In genomic region chr7:2241580-2242540, GRCh38 we compare ENCODE assay signal across 8 cellular contexts. TPM values are rescaled to one million over a fixed set of nuclear protein-coding genes. Genes with fewer than 3 reads are reported as not detected.
A peak's percentile ranks its signal among the peaks of the same experiment; 100 is the strongest.
DNase-seq lines count a peak whose midpoint lies in the region; ATAC-seq and TF ChIP-seq lines count a peak whose summit lies in the region.

MRM2 (minus strand) TSS chr7:2242205; CDS start chr7:2242169, 36 bp downstream.
NUDT1 (plus strand) TSS chr7:2242226; CDS start chr7:2244575, 2,349 bp downstream.

- ATAC-seq in right cardiac atrium = peak; percentile 91

- no peak; the same call in 1 of the 2 replicates for TF ChIP-seq CTCF in HEK293 (tag by site-specific recombination; IDR thresholded peaks at IDR 0.05)

- H3K9me3 ChIP-seq in HEK293 (ENCODE audit: control insufficient read depth, insufficient read depth, low read depth, low read length) (no peaks in the 10 kb centered on the region), right cardiac atrium (ENCODE audit: control insufficient read depth, low read length) (no peaks in the 10 kb centered on the region)

- DNase-seq in NCI-H1092 (lab: John Stamatoyannopoulos, UW) (peak; percentile 78), T-helper 2 cell (peak; percentile 32 to 76 (median 40)), right cardiac atrium (peak; percentile 83 to 96 (median 93)), putamen (ENCODE audit: low spot score) (peak; percentile 75)

- H3K4me1 ChIP-seq in HEK293 (ENCODE audit: control insufficient read depth, insufficient read depth, low read length) (peaks cover 8% of the 10 kb centered on the region; the same call in 1 of the 2 replicates), right cardiac atrium (ENCODE audit: control insufficient read depth, insufficient read depth, low read length) (peaks cover 4% of the 10 kb centered on the region), urinary bladder (ENCODE audit: insufficient read depth) (no peaks in the 10 kb centered on the region)

- intact Hi-C loops in right cardiac atrium (cut with DNase I) = loop anchor here in 2 of 4 donors (10.0 kb wide), 2 partner anchors 63 to 103 kb away; no protein-coding TSS in a partner anchor

- peak within 1 kb of the TSS; percentile 77 for H3K27ac ChIP-seq in HEK293 (ENCODE audit: extremely low read depth, low read depth, low read length)
- peak within 1 kb of the TSS; percentile 66 for H3K27ac ChIP-seq in angular gyrus (ENCODE audit: low read depth, low read length)
- peak within 1 kb of the TSS; percentile 55 for H3K27ac ChIP-seq in right cardiac atrium (ENCODE audit: low read length)
- H3K27ac ChIP-seq in urinary bladder (ENCODE audit: low read depth) = no peak within 1 kb of the TSS

- CTCF ChIA-PET in HEK293 (lab: Yijun Ruan, JAX) = interaction anchor here (0.6 to 2.6 kb wide), 3 partner anchors 10 to 106 kb away, joined by 3 to 7 read pairs (median 4); partner anchors contain the start of gene MAD1L1

- H3K4me3 ChIP-seq in GM08714 (ENCODE audit: low read length) (peak within 1 kb of the TSS; percentile 92), HEK293 (ENCODE audit: low read depth, low read length) (peak within 1 kb of the TSS; percentile 99), right cardiac atrium (ENCODE audit: low read length) (peak within 1 kb of the TSS; percentile 82), urinary bladder (ENCODE audit: low read depth, low read length) (peak within 1 kb of the TSS; percentile 99)

- H3K36me3 ChIP-seq in HEK293 (ENCODE audit: control insufficient read depth in 2 of 2, insufficient read depth in 1 of 2, low read length in 2 of 2) (peaks cover 31 to 33% of the 10 kb centered on the region in 2 experiments; a peak in 2 of 3 replicates), urinary bladder (ENCODE audit: insufficient read depth) (peaks cover 5% of the 10 kb centered on the region)

- WGBS in right cardiac atrium = under 1% methylated on average over 81 of the region's 81 CpGs
- under 1% methylated on average over 81 of the region's 81 CpGs for WGBS in urinary bladder

- POLR2A ChIA-PET in HEK293 (lab: Yijun Ruan, JAX) = interaction anchor here (0.7 to 3.3 kb wide), 7 partner anchors 9 to 146 kb away, joined by 3 to 25 read pairs (median 4); partner anchors contain the start of gene MAD1L1

- no peaks in the 10 kb centered on the region for H3K27me3 ChIP-seq in right cardiac atrium (ENCODE audit: control insufficient read depth, insufficient read depth)

TF ChIP-seq in HEK293, 187 proteins besides CTCF, POLR2A, EP300 and RAD21 (continues in another document):
- TF ChIP-seq, protein P1, sequence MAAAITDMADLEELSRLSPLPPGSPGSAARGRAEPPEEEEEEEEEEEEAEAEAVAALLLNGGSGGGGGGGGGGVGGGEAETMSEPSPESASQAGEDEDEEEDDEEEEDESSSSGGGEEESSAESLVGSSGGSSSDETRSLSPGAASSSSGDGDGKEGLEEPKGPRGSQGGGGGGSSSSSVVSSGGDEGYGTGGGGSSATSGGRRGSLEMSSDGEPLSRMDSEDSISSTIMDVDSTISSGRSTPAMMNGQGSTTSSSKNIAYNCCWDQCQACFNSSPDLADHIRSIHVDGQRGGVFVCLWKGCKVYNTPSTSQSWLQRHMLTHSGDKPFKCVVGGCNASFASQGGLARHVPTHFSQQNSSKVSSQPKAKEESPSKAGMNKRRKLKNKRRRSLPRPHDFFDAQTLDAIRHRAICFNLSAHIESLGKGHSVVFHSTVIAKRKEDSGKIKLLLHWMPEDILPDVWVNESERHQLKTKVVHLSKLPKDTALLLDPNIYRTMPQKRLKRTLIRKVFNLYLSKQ (tag by site-specific recombination; IDR thresholded peaks at IDR 0.05; ENCODE audit: borderline replicate concordance) = no peak
- TF ChIP-seq ZNF416 (tag by site-specific recombination; IDR thresholded peaks at IDR 0.05) (no peak), ZNF621 (tag by site-specific recombination; IDR thresholded peaks at IDR 0.05) (no peak), ZNF548 (tag by site-specific recombination; IDR thresholded peaks at IDR 0.05) (no peak), ZNF18 (tag by site-specific recombination; IDR thresholded peaks at IDR 0.05) (no peak), YY2 (tag by site-specific recombination; IDR thresholded peaks at IDR 0.05) (peak; percentile 86), ZBTB17 (tag by site-specific recombination; IDR thresholded peaks at IDR 0.05) (no peak; the same call in 1 of the 2 replicates), SCRT2 (tag by site-specific recombination; IDR thresholded peaks at IDR 0.05) (no peak), PATZ1 (tag by site-specific recombination; IDR thresholded peaks at IDR 0.05) (peak; percentile 52), ZNF544 (tag by site-specific recombination; IDR thresholded peaks at IDR 0.05) (no peak), ZNF747 (tag by site-specific recombination; IDR thresholded peaks at IDR 0.05) (no peak), ZNF114 (tag by site-specific recombination; IDR thresholded peaks at IDR 0.05) (no peak), ZNF341 (tag by site-specific recombination; IDR thresholded peaks at IDR 0.05; ENCODE audit: low read depth) (peak; percentile 36; the same call in 1 of the 2 replicates), SP7 (tag by site-specific recombination; IDR thresholded peaks at IDR 0.05) (peak; percentile 25; the same call in 1 of the 2 replicates), EGR2 (tag by site-specific recombination; IDR thresholded peaks at IDR 0.05; ENCODE audit: low read depth) (no peak), ZSCAN16 (tag by site-specific recombination; IDR thresholded peaks at IDR 0.05) (no peak), ZNF221 (tag by site-specific recombination; IDR thresholded peaks at IDR 0.05; ENCODE audit: borderline replicate concordance) (no peak), ZNF433 (tag by site-specific recombination; IDR thresholded peaks at IDR 0.05; ENCODE audit: low read depth) (no peak)
- TF ChIP-seq, protein P2, sequence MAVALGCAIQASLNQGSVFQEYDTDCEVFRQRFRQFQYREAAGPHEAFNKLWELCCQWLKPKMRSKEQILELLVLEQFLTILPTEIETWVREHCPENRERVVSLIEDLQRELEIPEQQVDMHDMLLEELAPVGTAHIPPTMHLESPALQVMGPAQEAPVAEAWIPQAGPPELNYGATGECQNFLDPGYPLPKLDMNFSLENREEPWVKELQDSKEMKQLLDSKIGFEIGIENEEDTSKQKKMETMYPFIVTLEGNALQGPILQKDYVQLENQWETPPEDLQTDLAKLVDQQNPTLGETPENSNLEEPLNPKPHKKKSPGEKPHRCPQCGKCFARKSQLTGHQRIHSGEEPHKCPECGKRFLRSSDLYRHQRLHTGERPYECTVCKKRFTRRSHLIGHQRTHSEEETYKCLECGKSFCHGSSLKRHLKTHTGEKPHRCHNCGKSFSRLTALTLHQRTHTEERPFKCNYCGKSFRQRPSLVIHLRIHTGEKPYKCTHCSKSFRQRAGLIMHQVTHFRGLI (tag by site-specific recombination; IDR thresholded peaks at IDR 0.05) = peak; percentile 75
- TF ChIP-seq, protein P3, sequence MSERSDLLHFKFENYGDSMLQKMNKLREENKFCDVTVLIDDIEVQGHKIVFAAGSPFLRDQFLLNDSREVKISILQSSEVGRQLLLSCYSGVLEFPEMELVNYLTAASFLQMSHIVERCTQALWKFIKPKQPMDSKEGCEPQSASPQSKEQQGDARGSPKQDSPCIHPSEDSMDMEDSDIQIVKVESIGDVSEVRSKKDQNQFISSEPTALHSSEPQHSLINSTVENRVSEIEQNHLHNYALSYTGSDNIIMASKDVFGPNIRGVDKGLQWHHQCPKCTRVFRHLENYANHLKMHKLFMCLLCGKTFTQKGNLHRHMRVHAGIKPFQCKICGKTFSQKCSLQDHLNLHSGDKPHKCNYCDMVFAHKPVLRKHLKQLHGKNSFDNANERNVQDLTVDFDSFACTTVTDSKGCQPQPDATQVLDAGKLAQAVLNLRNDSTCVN (tag by site-specific recombination; optimal IDR thresholded peaks at IDR 0.05) = peak; percentile 91

RNA-seq across cellular contexts. Expression of gene MRM2, which starts in this region (rescaled TPM):
- total RNA-seq in right cardiac atrium = 10 to 100 TPM; 19.5 to 24.4 (median 21.9) TPM
- polyA plus RNA-seq in right cardiac atrium = 21.4 TPM
- 10.3 TPM for total RNA-seq in urinary bladder
- polyA plus RNA-seq in urinary bladder = 22.6 TPM

RNA-seq across cellular contexts. Expression of gene NUDT1, which starts in this region (rescaled TPM):
- total RNA-seq in right cardiac atrium = 10 to 100 TPM; 10.6 to 17.2 (median 14.6) TPM
- polyA plus RNA-seq in right cardiac atrium = 20.7 TPM
- 11.4 TPM for total RNA-seq in urinary bladder
- polyA plus RNA-seq in urinary bladder = 33.0 TPM

Comparison
In these comparisons a context has a peak if more than half of its experiments do, and no peak if none do; other contexts are left out.
1. DNase-seq: peak in every context shown above with its lines; median percentile 93 in right cardiac atrium; 78 in NCI-H1092; 75 in putamen; 40 in T-helper 2 cell.